8 cellular contexts compared by ENCODE assay signal in the genomic region with DNA sequence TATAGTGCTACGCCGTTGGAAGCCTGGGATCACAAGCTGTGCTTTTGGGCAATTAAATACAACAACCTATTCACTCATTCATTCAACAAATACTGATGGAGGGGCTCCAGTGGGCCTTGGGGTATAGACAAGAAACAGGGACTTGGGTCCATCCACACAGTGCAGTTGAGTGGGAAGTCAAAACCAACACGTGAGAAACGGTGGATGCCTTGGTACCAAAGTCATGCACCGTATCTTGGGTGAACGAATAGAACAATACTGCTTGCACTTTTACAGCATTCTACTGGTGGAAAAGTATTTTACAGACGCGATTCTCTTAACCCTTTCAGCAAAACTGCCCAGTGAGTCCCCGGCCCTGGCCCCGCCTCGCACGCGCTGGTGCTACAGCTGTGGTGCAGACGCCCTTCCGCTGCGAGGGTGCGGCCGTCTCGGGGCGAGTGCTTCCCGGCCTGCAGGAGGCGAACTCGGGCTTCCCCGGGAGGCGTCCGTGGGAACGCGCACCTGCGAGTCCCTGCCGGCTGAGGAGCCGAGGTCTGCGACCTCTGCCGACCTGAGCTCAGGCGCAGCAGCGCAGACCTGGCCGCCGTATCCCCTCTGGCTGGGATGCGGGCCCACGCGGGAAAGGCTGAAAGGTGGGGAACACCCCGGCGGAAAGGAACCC. TPM values are rescaled to one million over a fixed set of nuclear protein-coding genes. Genes with fewer than 3 reads are reported as not detected.
A peak's percentile ranks its signal among the peaks of the same experiment; 100 is the strongest.
DNase-seq lines count a peak whose midpoint lies in the region; ATAC-seq and TF ChIP-seq lines count a peak whose summit lies in the region.

No MANE protein-coding gene starts in this region.

- peak; percentile 42 for DNase-seq in A172 (ENCODE audit: low spot score)
- peak; percentile 32 for DNase-seq in NCI-H526 treated with DMSO at 0.1 percent for 48 hours (lab: John Stamatoyannopoulos, UW)
- DNase-seq in activated CD4-positive, alpha-beta memory T cell treated with anti-CD3 and anti-CD28 coated beads, Interleukin-2, amount 10 ng/mL, durations not matched to agents 7 days and 5 days = peak; percentile 78
- peak; percentile 90 for DNase-seq in endodermal cell
- peak; percentile 21 for DNase-seq in midbrain (lab: John Stamatoyannopoulos, UW)
- peak; percentile 55 to 62 for DNase-seq in stimulated activated CD8-positive, alpha-beta memory T cell treated with anti-CD3 and anti-CD28 coated beads, Interleukin-2, amount 100 ng/mL, for 48 hours (ENCODE audit: low read depth in 2 of 2)

- peaks cover 39% of the 10 kb centered on the region for H3K27me3 ChIP-seq in endodermal cell (ENCODE audit: control insufficient read depth, insufficient read depth, low read length, poor library complexity, severe bottlenecking)

- no peaks in the 10 kb centered on the region for H3K9me3 Mint-ChIP-seq in activated CD4-positive, alpha-beta memory T cell treated with anti-CD3 and anti-CD28 coated beads, Interleukin-2, amount 10 ng/mL, durations not matched to agents 7 days and 5 days
- no peaks in the 10 kb centered on the region for H3K9me3 Mint-ChIP-seq in endodermal cell

- H3K4me1 ChIP-seq in endodermal cell (ENCODE audit: control insufficient read depth, insufficient read depth, low read length) = no peaks in the 10 kb centered on the region

- POLR2A ChIA-PET in activated CD4-positive, alpha-beta memory T cell treated with anti-CD3 and anti-CD28 coated beads, Interleukin-2, amount 10 ng/mL, durations not matched to agents 7 days and 5 days (lab: Charles Lee) = no interaction called here

- H3K27ac Mint-ChIP-seq in activated CD4-positive, alpha-beta memory T cell treated with anti-CD3 and anti-CD28 coated beads, Interleukin-2, amount 10 ng/mL, durations not matched to agents 7 days and 5 days = peak overlapping the region; percentile 78
- peak overlapping the region; percentile 61 for H3K27ac Mint-ChIP-seq in endodermal cell

- H3K4me3 ChIP-seq in endodermal cell (ENCODE audit: low read length) = peak overlapping the region; percentile 83

- ATAC-seq in GM18511 (IDR thresholded peaks at IDR 0.05; ENCODE audit: unreplicated experiment) (peak; percentile 71), HG03039 (IDR thresholded peaks at IDR 0.05; ENCODE audit: unreplicated experiment) (peak; percentile 48)

- H3K36me3 Mint-ChIP-seq in activated CD4-positive, alpha-beta memory T cell treated with anti-CD3 and anti-CD28 coated beads, Interleukin-2, amount 10 ng/mL, durations not matched to agents 7 days and 5 days (ENCODE audit: low read depth) = peaks cover 2% of the 10 kb centered on the region
- no peaks in the 10 kb centered on the region for H3K36me3 Mint-ChIP-seq in endodermal cell (ENCODE audit: low read depth)

- no peaks in the 10 kb centered on the region for H3K9me3 ChIP-seq in endodermal cell (ENCODE audit: control insufficient read depth, low read length)

- CTCF ChIA-PET in activated CD4-positive, alpha-beta memory T cell treated with anti-CD3 and anti-CD28 coated beads, Interleukin-2, amount 10 ng/mL, durations not matched to agents 7 days and 5 days (lab: Charles Lee) = interaction anchor here (0.5 to 1.6 kb wide), 6 partner anchors 112 to 330 kb away, joined by 3 to 6 read pairs (median 3); no protein-coding TSS in a partner anchor

- H3K36me3 ChIP-seq in endodermal cell (ENCODE audit: control insufficient read depth, insufficient read depth, low read length) = no peaks in the 10 kb centered on the region

- peak overlapping the region; percentile 62 for H3K27ac ChIP-seq in endodermal cell (ENCODE audit: low read depth, low read length)

- WGBS in endodermal cell (ENCODE audit: insufficient coverage in 1 of 2, insufficient read length in 1 of 2), 2 experiments = 12 to 13% methylated on average over 22 to 42 of the region's 42 CpGs

- TF ChIP-seq CTCF in endodermal cell (conservative IDR thresholded peaks at IDR 0.05) = peak; percentile 81

- H3K9ac ChIP-seq in endodermal cell (ENCODE audit: extremely low read depth, low read length, poor library complexity, severe bottlenecking) = peak overlapping the region; percentile 48

- peaks cover 26% of the 10 kb centered on the region for H3K4me1 Mint-ChIP-seq in activated CD4-positive, alpha-beta memory T cell treated with anti-CD3 and anti-CD28 coated beads, Interleukin-2, amount 10 ng/mL, durations not matched to agents 7 days and 5 days
- H3K4me1 Mint-ChIP-seq in endodermal cell = peaks cover 7% of the 10 kb centered on the region

- peaks cover 64% of the 10 kb centered on the region for H3K27me3 Mint-ChIP-seq in activated CD4-positive, alpha-beta memory T cell treated with anti-CD3 and anti-CD28 coated beads, Interleukin-2, amount 10 ng/mL, durations not matched to agents 7 days and 5 days
- peaks cover 49% of the 10 kb centered on the region for H3K27me3 Mint-ChIP-seq in endodermal cell (ENCODE audit: insufficient read depth)

- H3K4me3 Mint-ChIP-seq in activated CD4-positive, alpha-beta memory T cell treated with anti-CD3 and anti-CD28 coated beads, Interleukin-2, amount 10 ng/mL, durations not matched to agents 7 days and 5 days = peak overlapping the region; percentile 76
- peak overlapping the region; percentile 66 for H3K4me3 Mint-ChIP-seq in endodermal cell

RNA-seq across cellular contexts. Expression of a gene that starts 8.3 kb away (rescaled TPM):
- 6.0 and 6.5 TPM in 2 replicates for total RNA-seq in A172 (2014; rRNA removed; shearing (Covaris generic))
- total RNA-seq in activated CD4-positive, alpha-beta memory T cell treated with anti-CD3 and anti-CD28 coated beads, Interleukin-2, amount 10 ng/mL, durations not matched to agents 7 days and 5 days = under 1 TPM; 0.33 to 0.45 TPM
- total RNA-seq in endodermal cell = 10 to 100 TPM in 1 of 2 donors, 1 to 10 TPM in 1; 9.2 to 13.0 TPM
- 58.9 TPM for polyA plus RNA-seq in endodermal cell (2013, experiment 1 of 2)
- polyA plus RNA-seq in endodermal cell (2013, experiment 2 of 2) = 53.9 TPM

Comparison
In these comparisons a context has a peak if more than half of its experiments do, and no peak if none do; other contexts are left out.
1. Peak in every context shown above with its lines: DNase-seq, ATAC-seq, H3K4me3 ChIP-seq and H3K27ac ChIP-seq.
2. DNase-seq: peak in every context shown above with its lines; median percentile 90 in endodermal cell; 78 in activated CD4-positive, alpha-beta memory T cell treated with anti-CD3 and anti-CD28 coated beads, Interleukin-2, amount 10 ng/mL, durations not matched to agents 7 days and 5 days; 58 in stimulated activated CD8-positive, alpha-beta memory T cell treated with anti-CD3 and anti-CD28 coated beads, Interleukin-2, amount 100 ng/mL, for 48 hours; 42 in A172; 32 in NCI-H526 treated with DMSO at 0.1 percent for 48 hours; 21 in midbrain.